8 cellular contexts compared by ENCODE assay signal in genomic region chr17:8186787-8187516, GRCh38.
DNase-seq lines count a peak whose midpoint lies in the region; ATAC-seq and FAIRE-seq lines count a peak whose summit lies in the region.

No MANE protein-coding gene starts in this region.

- no peak for FAIRE-seq in urothelium cell line (lab: Jason Lieb, UNC)

- ATAC-seq in HG02571 (IDR thresholded peaks at IDR 0.05; ENCODE audit: unreplicated experiment) = peak; percentile 25

- DNase-seq in DMS153 (lab: John Stamatoyannopoulos, UW) = peak; percentile 84
- DNase-seq in NCI-H187 (lab: John Stamatoyannopoulos, UW) = peak; percentile 71 to 78
- DNase-seq in T-helper 2 cell = peak; percentile 48 to 94 (median 86)
- peak; percentile 65 to 97 (median 90) for DNase-seq in anterior cingulate cortex (lab: John Stamatoyannopoulos, UW)
- peak; percentile 74 for DNase-seq in hepatic stellate cell (ENCODE audit: low spot score)
- DNase-seq in putamen (ENCODE audit: low spot score) = peak; percentile 95
- peak; percentile 68 for DNase-seq in urothelium cell line (ENCODE audit: low spot score)

Comparison
In these comparisons a context has a peak if more than half of its experiments do, and no peak if none do; other contexts are left out.
1. Peak in every context shown above with its lines: DNase-seq and ATAC-seq.